8 cellular contexts compared by ENCODE assay signal in genomic region chr20:1118004-1118335, GRCh38. TPM values are rescaled to one million over a fixed set of nuclear protein-coding genes. Genes with fewer than 3 reads are reported as not detected.
A peak's percentile ranks its signal among the peaks of the same experiment; 100 is the strongest.
DNase-seq lines count a peak whose midpoint lies in the region; ATAC-seq and TF ChIP-seq lines count a peak whose summit lies in the region.

No MANE protein-coding gene starts in this region.

- no peak for ATAC-seq in gastroesophageal sphincter

- WGBS in gastroesophageal sphincter (ENCODE audit: low coverage in 1 of 2), 2 donors: 14 to 27% methylated on average over 8 to 13 of the region's 13 CpGs

- no peaks in the 10 kb centered on the region for H3K9me3 ChIP-seq in WERI-Rb-1 (ENCODE audit: severe bottlenecking)
- no peaks in the 10 kb centered on the region for H3K9me3 ChIP-seq in gastroesophageal sphincter

- no peak for TF ChIP-seq CTCF in WERI-Rb-1 (IDR thresholded peaks at IDR 0.05; ENCODE audit: low read depth, low read length)
- TF ChIP-seq CTCF in gastroesophageal sphincter (IDR thresholded peaks at IDR 0.05): no peak
- no peak for TF ChIP-seq CTCF in GM20000 (IDR thresholded peaks at IDR 0.05; ENCODE audit: extremely low read depth, missing control alignments)

- TF ChIP-seq EP300 in gastroesophageal sphincter (IDR thresholded peaks at IDR 0.05): no peak

- H3K27ac ChIP-seq in WERI-Rb-1: peak overlapping the region; percentile 52
- H3K27ac ChIP-seq in gastroesophageal sphincter: peak overlapping the region in 3 of 4 donors; percentile 83 to 88 (median 84)
- H3K27ac ChIP-seq in skin epidermis: peak overlapping the region; percentile 8 to 93 (median 83)

- H3K36me3 ChIP-seq in H7 (replicated peaks; ENCODE audit: control insufficient read depth, insufficient read depth, low read length) (peaks cover 5% of the 10 kb centered on the region), WERI-Rb-1 (peaks cover 16% of the 10 kb centered on the region), gastroesophageal sphincter (peaks cover 0 to 15% of the 10 kb centered on the region in 2 donors)

- peaks cover 6 to 54% (median 28%) of the 10 kb centered on the region in 3 donors for H3K4me1 ChIP-seq in gastroesophageal sphincter

- TF ChIP-seq POLR2A in gastroesophageal sphincter (IDR thresholded peaks at IDR 0.05): no peak

- DNase-seq in H7 (no peak), WERI-Rb-1 (no peak), HUDEP-2 (lab: John Stamatoyannopoulos, UW; ENCODE audit: unreplicated experiment in 76 of 76) (no peak), DMS79 treated with DMSO at 0.1 percent for 48 hours (lab: John Stamatoyannopoulos, UW) (no peak), NCI-H2081 (lab: John Stamatoyannopoulos, UW) (no peak), GM20000 (ENCODE audit: low spot score) (no peak)

- H3K4me3 ChIP-seq in H7 (ENCODE audit: insufficient read depth, low read depth, low read length): peak overlapping the region; percentile 22
- peak overlapping the region; percentile 91 for H3K4me3 ChIP-seq in WERI-Rb-1 (ENCODE audit: low read depth, low read length)
- H3K4me3 ChIP-seq in gastroesophageal sphincter: peak overlapping the region; percentile 76 to 99
- H3K4me3 ChIP-seq in skin epidermis: peak overlapping the region; percentile 89 to 99 (median 97)

- H3K27me3 ChIP-seq in H7 (ENCODE audit: control insufficient read depth, insufficient read depth, low read length) (no peaks in the 10 kb centered on the region), WERI-Rb-1 (ENCODE audit: insufficient read depth, low read depth, severe bottlenecking) (no peaks in the 10 kb centered on the region), gastroesophageal sphincter (no peaks in the 10 kb centered on the region)

RNA-seq across cellular contexts. Expression of gene PSMF1, which starts 0.4 kb away (rescaled TPM):
- total RNA-seq in H7 (2014; rRNA removed; shearing (Covaris generic)): 33.7 and 36.8 TPM in 2 replicates
- total RNA-seq in gastroesophageal sphincter: 100 to 1,000 TPM in 3 of 4 donors, 10 to 100 TPM in 1; 99.6 to 118 (median 116) TPM

Comparison
In these comparisons a context has a peak if more than half of its experiments do, and no peak if none do; other contexts are left out.
1. H3K4me3 ChIP-seq: peak in every context shown above with its lines; median percentile 97 in skin epidermis; 91 in WERI-Rb-1; 88 in gastroesophageal sphincter; 22 in H7.